ENCODE assay signal across 29 cellular contexts in genomic region chr12:117845271-117845904, GRCh38.
"Had no signal": no experiment of that assay in that cellular context is flagged by ENCODE, and none has a peak within 500 bp of the region (broad histone marks: within the 10 kb centered on the region; RNA-seq: fewer than 3 reads in every experiment).

No MANE protein-coding gene starts in this region.

- H3K9me3 Mint-ChIP-seq: activated CD4-positive, alpha-beta T cell treated with anti-CD3 and anti-CD28 coated beads, Interleukin-2, amount 10 ng/mL, durations not matched to agents 7 days and 5 days had no signal

- ATAC-seq: activated CD8-positive, alpha-beta T cell treated with anti-CD3 and anti-CD28 coated beads for 36 hours; activated naive CD8-positive, alpha-beta T cell treated with anti-CD3 and anti-CD28 coated beads, Interleukin-2, amount 50 U/mL, for 24 hours; activated T-cell treated with anti-CD3 and anti-CD28 coated beads, Interleukin-2, amount 50 U/mL, for 4 hours; gastroesophageal sphincter; left cardiac atrium; left ventricle myocardium superior; sciatic nerve; stimulated activated memory B cell treated with anti-CD40 and anti-IgM and Interleukin-4, amounts not matched to agents 10 μg/mL and 1 μg/mL and 100 μg/mL, for 72 hours; stimulated activated naive CD8-positive, alpha-beta T cell treated with anti-CD3 and anti-CD28 coated beads, Interleukin-15, amount 100 ng/mL, for 72 hours had no signal

- H3K27me3 ChIP-seq: breast epithelium, ovary, upper lobe of left lung had no signal

- H3K9me3 ChIP-seq: breast epithelium, neutrophil, ovary, prostate gland had no signal

- H3K4me3 ChIP-seq: breast epithelium, gastroesophageal sphincter, ovary, prostate gland, skin epidermis, upper lobe of left lung had no signal

- H3K4me1 Mint-ChIP-seq: activated CD4-positive, alpha-beta T cell treated with anti-CD3 and anti-CD28 coated beads, Interleukin-2, amount 10 ng/mL, durations not matched to agents 7 days and 5 days; activated naive CD4-positive, alpha-beta T cell treated with anti-CD3 and anti-CD28 coated beads, Interleukin-2, amount 50 U/mL, for 24 hours; activated naive CD8-positive, alpha-beta T cell treated with anti-CD3 and anti-CD28 coated beads, Interleukin-2, amount 50 U/mL, for 24 hours; stimulated activated memory B cell treated with anti-CD40 and anti-IgM and Interleukin-4, amounts not matched to agents 10 μg/mL and 1 μg/mL and 100 μg/mL, for 72 hours had no signal

- H3K36me3 Mint-ChIP-seq: activated naive CD4-positive, alpha-beta T cell treated with anti-CD3 and anti-CD28 coated beads, Interleukin-2, amount 50 U/mL, for 24 hours; stimulated activated memory B cell treated with anti-CD40 and anti-IgM and Interleukin-4, amounts not matched to agents 10 μg/mL and 1 μg/mL and 100 μg/mL, for 72 hours had no signal

- H3K36me3 ChIP-seq: breast epithelium, gastroesophageal sphincter, neutrophil, ovary, prostate gland, upper lobe of left lung had no signal

- DNase-seq: activated CD4-positive, alpha-beta T cell treated with anti-CD3 and anti-CD28 coated beads for 1 hour; activated CD4-positive, alpha-beta T cell treated with anti-CD3 and anti-CD28 coated beads, Interleukin-2, amount 10 ng/mL, durations not matched to agents 7 days and 5 days; activated CD8-positive, alpha-beta T cell treated with anti-CD3 and anti-CD28 coated beads for 36 hours; activated naive CD8-positive, alpha-beta T cell treated with anti-CD3 and anti-CD28 coated beads, Interleukin-2, amount 50 U/mL, for 24 hours; activated T-cell treated with anti-CD3 and anti-CD28 coated beads, Interleukin-2, amount 50 U/mL, for 4 hours; amygdala; central memory CD4-positive, alpha-beta T cell; hippocampal formation; left cardiac atrium; left ventricle myocardium superior; ovary; retina; stimulated activated CD4-positive, alpha-beta T cell treated with anti-CD3 and anti-CD28 coated beads, Interleukin-12 subunit alpha, Interleukin-12 subunit beta, amount 100 ng/mL, for 4 hours; stimulated activated CD4-positive, alpha-beta T cell treated with anti-CD3 and anti-CD28 coated beads, Interleukin-4, amount 100 ng/mL, for 24 hours; stimulated activated naive CD8-positive, alpha-beta T cell treated with anti-CD3 and anti-CD28 coated beads, Interleukin-15, amount 100 ng/mL, for 72 hours; substantia nigra; upper lobe of left lung had no signal

- H3K27me3 Mint-ChIP-seq: activated CD4-positive, alpha-beta T cell treated with anti-CD3 and anti-CD28 coated beads, Interleukin-2, amount 10 ng/mL, durations not matched to agents 7 days and 5 days had no signal

- H3K27ac Mint-ChIP-seq: activated CD4-positive, alpha-beta T cell treated with anti-CD3 and anti-CD28 coated beads, Interleukin-2, amount 10 ng/mL, durations not matched to agents 7 days and 5 days; activated CD8-positive, alpha-beta T cell treated with anti-CD3 and anti-CD28 coated beads for 36 hours; activated naive CD4-positive, alpha-beta T cell treated with anti-CD3 and anti-CD28 coated beads, Interleukin-2, amount 50 U/mL, for 24 hours; activated naive CD8-positive, alpha-beta T cell treated with anti-CD3 and anti-CD28 coated beads, Interleukin-2, amount 50 U/mL, for 24 hours; activated T-helper 2 cell treated with anti-CD3 and anti-CD28 coated beads, Interferon-gamma antibody, Interleukin-2, Interleukin-4, amounts not matched to agents 10 μg/mL and 5 μg/mL and 100 μg/mL, durations not matched to agents 14 hours and 24 hours and 36 hours; nephron; stimulated activated memory B cell treated with anti-CD40 and anti-IgM and Interleukin-4, amounts not matched to agents 10 μg/mL and 1 μg/mL and 100 μg/mL, for 72 hours; stimulated activated naive CD8-positive, alpha-beta T cell treated with anti-CD3 and anti-CD28 coated beads, Interleukin-15, amount 100 ng/mL, for 72 hours had no signal

- H3K4me3 Mint-ChIP-seq: activated CD4-positive, alpha-beta T cell treated with anti-CD3 and anti-CD28 coated beads, Interleukin-2, amount 10 ng/mL, durations not matched to agents 7 days and 5 days; activated CD8-positive, alpha-beta T cell treated with anti-CD3 and anti-CD28 coated beads for 36 hours; activated naive CD4-positive, alpha-beta T cell treated with anti-CD3 and anti-CD28 coated beads, Interleukin-2, amount 50 U/mL, for 24 hours; activated naive CD8-positive, alpha-beta T cell treated with anti-CD3 and anti-CD28 coated beads, Interleukin-2, amount 50 U/mL, for 24 hours; activated T-cell treated with anti-CD3 and anti-CD28 coated beads, Interleukin-2, amount 50 U/mL, for 4 hours; nephron; stimulated activated memory B cell treated with anti-CD40 and anti-IgM and Interleukin-4, amounts not matched to agents 10 μg/mL and 1 μg/mL and 100 μg/mL, for 72 hours; stimulated activated naive CD8-positive, alpha-beta T cell treated with anti-CD3 and anti-CD28 coated beads, Interleukin-15, amount 100 ng/mL, for 72 hours had no signal

- H3K4me1 ChIP-seq: breast epithelium, gastroesophageal sphincter, prostate gland, upper lobe of left lung had no signal

- FAIRE-seq: endothelial cell of umbilical vein, keratinocyte had no signal

- H3K27ac ChIP-seq: breast epithelium, gastroesophageal sphincter, neutrophil, ovary, prostate gland, skin epidermis, upper lobe of left lung had no signal
